ENCODE assay signal across 15 cellular contexts in genomic region chr10:6337382-6337781, GRCh38.
"Had no signal": no experiment of that assay in that cellular context is flagged by ENCODE, and none has a peak within 500 bp of the region (broad histone marks: within the 10 kb centered on the region; RNA-seq: fewer than 3 reads in every experiment).

No MANE protein-coding gene starts in this region.

- H3K4me3 Mint-ChIP-seq: naive B cell, T-cell had no signal

- H3K4me1 ChIP-seq: right atrium auricular region had no signal

- H3K27ac ChIP-seq: coronary artery, right atrium auricular region, skin epidermis had no signal

- H3K27me3 Mint-ChIP-seq: T-cell had no signal

- DNase-seq: activated CD4-positive, alpha-beta T cell treated with anti-CD3 and anti-CD28 coated beads, Interleukin-2, amount 50 U/mL, for 48 hours; activated CD4-positive, CD25-positive, alpha-beta regulatory T cell treated with anti-CD3 and anti-CD28 coated beads, Interleukin-2, amount 50 U/mL, for 72 hours; activated naive CD4-positive, alpha-beta T cell treated with anti-CD3 and anti-CD28 coated beads, Interleukin-2, amount 50 U/mL, for 16 hours; central memory CD4-positive, alpha-beta T cell; effector CD4-positive, alpha-beta T cell; naive B cell; stimulated activated CD4-positive, alpha-beta T cell treated with anti-CD3 and anti-CD28 coated beads, Interleukin-4, amount 100 ng/mL, for 24 hours; stimulated activated naive CD4-positive, alpha-beta T cell treated with Interleukin-2 at 50 U/mL for 16 hours; T-cell; T-helper 9 cell; trophoblast cell had no signal

- ATAC-seq: left lobe of liver, T-cell had no signal

- H3K9me3 ChIP-seq: right atrium auricular region had no signal

- H3K27ac Mint-ChIP-seq: naive B cell, T-cell had no signal

- H3K4me3 ChIP-seq: coronary artery, right atrium auricular region, skin epidermis had no signal

- H3K36me3 ChIP-seq: right atrium auricular region had no signal

- H3K27me3 ChIP-seq: right atrium auricular region had no signal
